In genomic region chr6:16259604-16260003, GRCh38 we compare ENCODE assay signal across 1 cellular context. TPM values are rescaled to one million over a fixed set of nuclear protein-coding genes. Genes with fewer than 3 reads are reported as not detected.
"Had no signal": no experiment of that assay in that cellular context is flagged by ENCODE, and none has a peak within 500 bp of the region (broad histone marks: within the 10 kb centered on the region; RNA-seq: fewer than 3 reads in every experiment).

No MANE protein-coding gene starts in this region.

RNA-seq across cellular contexts. Expression of gene GMPR, which starts 21.2 kb away (rescaled TPM):
- total RNA-seq: HepG2 had no signal
- polyA plus RNA-seq: HepG2 had no signal
